Comparison of ENCODE assay signal across 9 cellular contexts in genomic region chr1:204366759-204367158, GRCh38. TPM values are rescaled to one million over a fixed set of nuclear protein-coding genes. Genes with fewer than 3 reads are reported as not detected.
A peak's percentile ranks its signal among the peaks of the same experiment; 100 is the strongest.
DNase-seq lines count a peak whose midpoint lies in the region; TF ChIP-seq lines count a peak whose summit lies in the region.
"Had no signal": no experiment of that assay in that cellular context is flagged by ENCODE, and none has a peak within 500 bp of the region (broad histone marks: within the 10 kb centered on the region; RNA-seq: fewer than 3 reads in every experiment).

No MANE protein-coding gene starts in this region.

- H3K27me3 Mint-ChIP-seq in activated CD4-positive, alpha-beta T cell treated with anti-CD3 and anti-CD28 coated beads, Interleukin-2, amount 10 ng/mL, durations not matched to agents 24 days and 14 days = peaks cover 2% of the 10 kb centered on the region
- H3K27me3 Mint-ChIP-seq in progenitor cell of endocrine pancreas = peaks cover 26% of the 10 kb centered on the region

- H2BK15ac ChIP-seq in neuronal stem cell (ENCODE audit: low read length) = no peak overlapping the region

- H4K91ac ChIP-seq in neuronal stem cell (ENCODE audit: low read depth, low read length, poor library complexity) = no peak overlapping the region

- H3K9me3 ChIP-seq in neuronal stem cell (replicated peaks in 1 of 2; ENCODE audit: control insufficient read depth in 2 of 2, insufficient read depth in 1 of 2, low read depth in 1 of 2, low read length in 2 of 2) = peaks cover 0 to 2% of the 10 kb centered on the region in 2 donors

- no peak overlapping the region for H4K8ac ChIP-seq in neuronal stem cell (ENCODE audit: low read depth, low read length)

- no peak overlapping the region for H3K9ac ChIP-seq in neuronal stem cell (ENCODE audit: low read depth, low read length, poor library complexity)

- H3K4me2 ChIP-seq in neuronal stem cell (ENCODE audit: insufficient read depth, low read length, poor library complexity, severe bottlenecking) = no peak overlapping the region

- no peak for TF ChIP-seq EP300 in Ishikawa (IDR thresholded peaks at IDR 0.05; ENCODE audit: borderline replicate concordance)

- H3K18ac ChIP-seq in neuronal stem cell (ENCODE audit: low read length) = no peak overlapping the region

- H3K4me3 ChIP-seq in astrocyte of the cerebellum (ENCODE audit: low read depth, low read length) (no peak overlapping the region), neuronal stem cell (ENCODE audit: low read length in 2 of 2) (no peak overlapping the region)
- H3K4me3 ChIP-seq: lung had no signal

- no peaks in the 10 kb centered on the region for H3K36me3 ChIP-seq in neuronal stem cell (replicated peaks in 1 of 2; ENCODE audit: control insufficient read depth in 2 of 2, insufficient read depth in 2 of 2, low read length in 2 of 2)

- DNase-seq in activated CD4-positive, alpha-beta T cell treated with anti-CD3 and anti-CD28 coated beads, Interleukin-2, amount 10 ng/mL, durations not matched to agents 24 days and 14 days = no peak
- no peak for DNase-seq in activated CD4-positive, alpha-beta T cell treated with anti-CD3 and anti-CD28 coated beads, Interleukin-2, amount 50 U/mL, for 4 hours
- DNase-seq in astrocyte of the cerebellum (ENCODE audit: low read depth) (no peak), progenitor cell of endocrine pancreas (ENCODE audit: low spot score, unreplicated experiment) (no peak), DMS153 treated with DMSO at 0.1 percent for 48 hours (lab: John Stamatoyannopoulos, UW; ENCODE audit: unreplicated experiment) (no peak), neuronal stem cell (ENCODE audit: low spot score) (no peak), NCI-H1048 (lab: John Stamatoyannopoulos, UW) (no peak)

- H2BK5ac ChIP-seq in neuronal stem cell (ENCODE audit: low read length) = no peak overlapping the region

- H3K14ac ChIP-seq in neuronal stem cell (ENCODE audit: low read length) = no peak overlapping the region

- no peak overlapping the region for H2AK5ac ChIP-seq in neuronal stem cell (ENCODE audit: low read depth, low read length)

- no peak overlapping the region for H2AFZ ChIP-seq in neuronal stem cell (ENCODE audit: low read length)

- H3K36me3 Mint-ChIP-seq in activated CD4-positive, alpha-beta T cell treated with anti-CD3 and anti-CD28 coated beads, Interleukin-2, amount 10 ng/mL, durations not matched to agents 24 days and 14 days (ENCODE audit: low read depth) = no peaks in the 10 kb centered on the region
- no peaks in the 10 kb centered on the region for H3K36me3 Mint-ChIP-seq in progenitor cell of endocrine pancreas (ENCODE audit: insufficient read depth)

- peaks cover 3 to 7% of the 10 kb centered on the region in 2 donors for H3K4me1 ChIP-seq in neuronal stem cell (ENCODE audit: control insufficient read depth in 2 of 2, insufficient read depth in 1 of 2, low read depth in 1 of 2, low read length in 2 of 2)

- peaks cover 37% of the 10 kb centered on the region for H3K4me1 Mint-ChIP-seq in activated CD4-positive, alpha-beta T cell treated with anti-CD3 and anti-CD28 coated beads, Interleukin-2, amount 10 ng/mL, durations not matched to agents 24 days and 14 days
- H3K4me1 Mint-ChIP-seq in progenitor cell of endocrine pancreas (ENCODE audit: low read depth) = peaks cover 8% of the 10 kb centered on the region

- no peak overlapping the region for H3K23ac ChIP-seq in neuronal stem cell (ENCODE audit: low read depth, low read length, poor library complexity)

- no peak overlapping the region for H2BK12ac ChIP-seq in neuronal stem cell (ENCODE audit: low read length)

- no peaks in the 10 kb centered on the region for H3K9me3 Mint-ChIP-seq in activated CD4-positive, alpha-beta T cell treated with anti-CD3 and anti-CD28 coated beads, Interleukin-2, amount 10 ng/mL, durations not matched to agents 24 days and 14 days
- H3K9me3 Mint-ChIP-seq in progenitor cell of endocrine pancreas (ENCODE audit: low read depth) = no peaks in the 10 kb centered on the region

- intact Hi-C loops in activated CD4-positive, alpha-beta T cell treated with anti-CD3 and anti-CD28 coated beads, Interleukin-2, amount 10 ng/mL, durations not matched to agents 24 days and 14 days (cut with micrococcal nuclease) = no loop called here

- TF ChIP-seq RAD21 in Ishikawa (IDR thresholded peaks at IDR 0.05; ENCODE audit: low read depth) = peak; percentile 40; the same call in 1 of the 2 replicates

- H2BK120ac ChIP-seq in neuronal stem cell (ENCODE audit: low read depth, low read length) = no peak overlapping the region

- H3K4me3 Mint-ChIP-seq in activated CD4-positive, alpha-beta T cell treated with anti-CD3 and anti-CD28 coated beads, Interleukin-2, amount 10 ng/mL, durations not matched to agents 24 days and 14 days = no peak overlapping the region
- no peak overlapping the region for H3K4me3 Mint-ChIP-seq in progenitor cell of endocrine pancreas (ENCODE audit: low read depth)

- no peak overlapping the region for H3K27ac ChIP-seq in neuronal stem cell (replicated peaks; ENCODE audit: low read length)

- no peaks in the 10 kb centered on the region for H3K79me1 ChIP-seq in neuronal stem cell (ENCODE audit: low read depth, low read length)

- no peak overlapping the region for H3K4ac ChIP-seq in neuronal stem cell (ENCODE audit: low read length)

- TF ChIP-seq CTCF in astrocyte of the cerebellum (IDR thresholded peaks at IDR 0.05; ENCODE audit: low read depth, low read length, missing control alignments) = peak; percentile 49
- TF ChIP-seq CTCF in progenitor cell of endocrine pancreas (IDR thresholded peaks at IDR 0.05; ENCODE audit: unreplicated experiment) = peak; percentile 46

- peaks cover 0 to 69% (median 16%) of the 10 kb centered on the region in 3 experiments for H3K27me3 ChIP-seq in neuronal stem cell (ENCODE audit: control insufficient read depth in 3 of 3, insufficient read depth in 3 of 3, low read depth in 1 of 3, low read length in 3 of 3)

- H3K27ac Mint-ChIP-seq in activated CD4-positive, alpha-beta T cell treated with anti-CD3 and anti-CD28 coated beads, Interleukin-2, amount 10 ng/mL, durations not matched to agents 24 days and 14 days = peak overlapping the region; percentile 40
- H3K27ac Mint-ChIP-seq in progenitor cell of endocrine pancreas = no peak overlapping the region

- no CpG with 5 or more reads among the region's 7 CpGs for WGBS in neuronal stem cell (ENCODE audit: extremely low coverage in 2 of 2, insufficient read length in 2 of 2, insufficient replicate concordance in 1 of 2), 2 donors

- in situ Hi-C loops in astrocyte of the cerebellum (cut with HindIII; ENCODE audit: low sequenced_read_pairs) = loop anchor here (10.0 kb wide), 1 partner anchor 152 kb away; the partner anchor contains the start of gene GOLT1A

TF ChIP-seq in Ishikawa, 13 proteins besides CTCF, POLR2A, EP300 and RAD21:
- no peak for TF ChIP-seq FOXM1 (IDR thresholded peaks at IDR 0.05; ENCODE audit: borderline replicate concordance, low read depth)

RNA-seq across cellular contexts. Expression of gene PLEKHA6, which starts 7.0 kb away (rescaled TPM):
- total RNA-seq in activated CD4-positive, alpha-beta T cell treated with anti-CD3 and anti-CD28 coated beads, Interleukin-2, amount 10 ng/mL, durations not matched to agents 24 days and 14 days = 0.07 and 0.47 TPM in 2 replicates
- 66.9 and 71.5 TPM in 2 replicates for total RNA-seq in progenitor cell of endocrine pancreas
- 0.49 TPM for polyA plus RNA-seq in neuronal stem cell (2013, experiment 1 of 2)
- 0.48 TPM for polyA plus RNA-seq in neuronal stem cell (2013, experiment 2 of 2)

RNA-seq across cellular contexts. Expression of gene PPP1R15B, which starts 44.9 kb away (rescaled TPM):
- 70.9 and 74.0 TPM in 2 replicates for total RNA-seq in activated CD4-positive, alpha-beta T cell treated with anti-CD3 and anti-CD28 coated beads, Interleukin-2, amount 10 ng/mL, durations not matched to agents 24 days and 14 days
- 42.6 and 43.3 TPM in 2 replicates for total RNA-seq in progenitor cell of endocrine pancreas
- polyA plus RNA-seq in neuronal stem cell (2013, experiment 1 of 2) = 18.4 TPM
- polyA plus RNA-seq in neuronal stem cell (2013, experiment 2 of 2) = 19.2 TPM

Comparison
In these comparisons a context has a peak if more than half of its experiments do, and no peak if none do; other contexts are left out.
1. RNA of gene PLEKHA6, which starts 7.0 kb away (total RNA-seq): 66.9 to 71.5 TPM in progenitor cell of endocrine pancreas; 0.07 to 0.47 TPM in activated CD4-positive, alpha-beta T cell treated with anti-CD3 and anti-CD28 coated beads, Interleukin-2, amount 10 ng/mL, durations not matched to agents 24 days and 14 days; every median in the first group is over 10 times any median in the second.